30 cellular contexts compared by ENCODE assay signal in the genomic region with DNA sequence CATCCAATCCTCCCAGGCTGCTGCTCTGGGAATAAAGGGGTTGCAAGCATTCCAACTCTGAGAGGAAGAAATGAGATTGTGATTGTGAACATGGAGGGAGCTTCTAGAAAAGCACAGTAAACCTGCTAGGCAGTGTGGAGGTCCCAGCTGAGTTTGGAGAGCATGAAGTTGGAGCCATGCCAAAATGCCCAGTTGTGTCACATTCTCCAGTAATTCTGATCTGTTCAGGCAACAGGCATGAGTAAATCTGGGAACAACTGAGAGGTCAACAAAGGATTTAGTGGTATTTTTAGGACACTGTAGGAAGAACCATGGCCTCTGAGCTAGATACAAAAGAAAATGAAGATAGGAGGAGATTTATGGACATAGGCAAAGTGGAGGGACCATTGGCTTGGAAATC.
"Had no signal": no experiment of that assay in that cellular context is flagged by ENCODE, and none has a peak within 500 bp of the region (broad histone marks: within the 10 kb centered on the region; RNA-seq: fewer than 3 reads in every experiment).

No MANE protein-coding gene starts in this region.

- H3K79me2 ChIP-seq: hepatocyte had no signal

- H3K4me2 ChIP-seq: hepatocyte had no signal

- H3K27me3 Mint-ChIP-seq: stimulated activated memory B cell treated with anti-CD40 and anti-IgM and Interleukin-4, amounts not matched to agents 10 μg/mL and 1 μg/mL and 100 μg/mL, for 72 hours had no signal

- FAIRE-seq: colon, kidney, urothelium cell line had no signal

- H3K4me1 ChIP-seq: foreskin keratinocyte had no signal

- H3K27me3 ChIP-seq: dorsolateral prefrontal cortex, ovary, testis, tibial nerve had no signal

- H3K36me3 ChIP-seq: gastroesophageal sphincter, heart left ventricle, left lung, ovary, sigmoid colon, spleen, tibial nerve, upper lobe of left lung had no signal

- DNase-seq: dorsolateral prefrontal cortex; effector CD4-positive, alpha-beta T cell; foreskin keratinocyte; heart left ventricle; kidney; left lung; mesenchymal stem cell; mucosa of descending colon; naive thymus-derived CD8-positive, alpha-beta T cell; nephron progenitor cell; nucleus accumbens; ovary; posterior cingulate gyrus; psoas muscle; right cardiac atrium; sigmoid colon; spleen; stimulated activated CD4-positive, alpha-beta T cell treated with anti-CD3 and anti-CD28 coated beads, Interleukin-4, amount 100 ng/mL, for 4 hours; stimulated activated naive CD8-positive, alpha-beta T cell treated with anti-CD3 and anti-CD28 coated beads, Interleukin-15, Interleukin-2, amounts not matched to agents 100 U/mL and 50 U/mL, for 24 hours; substantia nigra; testis; upper lobe of left lung had no signal

- H3K4me3 Mint-ChIP-seq: mesothelial cell of epicardium; naive thymus-derived CD8-positive, alpha-beta T cell; nephron progenitor cell; stimulated activated memory B cell treated with anti-CD40 and anti-IgM and Interleukin-4, amounts not matched to agents 10 μg/mL and 1 μg/mL and 100 μg/mL, for 72 hours had no signal

- H3K9me3 Mint-ChIP-seq: mesothelial cell of epicardium had no signal

- H3K27ac ChIP-seq: dorsolateral prefrontal cortex, foreskin keratinocyte, gastroesophageal sphincter, heart left ventricle, hepatocyte, left lung, ovary, psoas muscle, sigmoid colon, spleen, testis, tibial nerve, upper lobe of left lung had no signal

- H3K36me3 Mint-ChIP-seq: mesothelial cell of epicardium; naive thymus-derived CD8-positive, alpha-beta T cell; stimulated activated memory B cell treated with anti-CD40 and anti-IgM and Interleukin-4, amounts not matched to agents 10 μg/mL and 1 μg/mL and 100 μg/mL, for 72 hours had no signal

- H3K4me3 ChIP-seq: dorsolateral prefrontal cortex, gastroesophageal sphincter, heart left ventricle, hepatocyte, left lung, mucosa of descending colon, ovary, psoas muscle, sigmoid colon, skin epidermis, spleen, testis, tibial nerve, upper lobe of left lung had no signal

- H2AFZ ChIP-seq: hepatocyte had no signal

- H3K9me3 ChIP-seq: heart left ventricle, left lung, mucosa of descending colon, ovary, psoas muscle, sigmoid colon, testis, upper lobe of left lung had no signal

- ATAC-seq: foreskin keratinocyte; gastroesophageal sphincter; heart left ventricle; left lung; mucosa of descending colon; naive thymus-derived CD8-positive, alpha-beta T cell; psoas muscle; right cardiac atrium; stimulated activated memory B cell treated with anti-CD40 and anti-IgM and Interleukin-4, amounts not matched to agents 10 μg/mL and 1 μg/mL and 100 μg/mL, for 72 hours; stimulated activated naive CD8-positive, alpha-beta T cell treated with anti-CD3 and anti-CD28 coated beads, Interleukin-15, Interleukin-2, amounts not matched to agents 100 U/mL and 50 U/mL, for 24 hours had no signal

- H3K27ac Mint-ChIP-seq: mesothelial cell of epicardium; naive thymus-derived CD8-positive, alpha-beta T cell; nephron progenitor cell; stimulated activated memory B cell treated with anti-CD40 and anti-IgM and Interleukin-4, amounts not matched to agents 10 μg/mL and 1 μg/mL and 100 μg/mL, for 72 hours had no signal
